1 cellular context compared by ENCODE assay signal in genomic region chr6:99867026-99867425, GRCh38.
TF ChIP-seq lines count a peak whose summit lies in the region.

No MANE protein-coding gene starts in this region.

TF ChIP-seq in H1, 55 proteins besides CTCF, POLR2A, EP300 and RAD21 (continued from another document):
- TF ChIP-seq, protein P1, sequence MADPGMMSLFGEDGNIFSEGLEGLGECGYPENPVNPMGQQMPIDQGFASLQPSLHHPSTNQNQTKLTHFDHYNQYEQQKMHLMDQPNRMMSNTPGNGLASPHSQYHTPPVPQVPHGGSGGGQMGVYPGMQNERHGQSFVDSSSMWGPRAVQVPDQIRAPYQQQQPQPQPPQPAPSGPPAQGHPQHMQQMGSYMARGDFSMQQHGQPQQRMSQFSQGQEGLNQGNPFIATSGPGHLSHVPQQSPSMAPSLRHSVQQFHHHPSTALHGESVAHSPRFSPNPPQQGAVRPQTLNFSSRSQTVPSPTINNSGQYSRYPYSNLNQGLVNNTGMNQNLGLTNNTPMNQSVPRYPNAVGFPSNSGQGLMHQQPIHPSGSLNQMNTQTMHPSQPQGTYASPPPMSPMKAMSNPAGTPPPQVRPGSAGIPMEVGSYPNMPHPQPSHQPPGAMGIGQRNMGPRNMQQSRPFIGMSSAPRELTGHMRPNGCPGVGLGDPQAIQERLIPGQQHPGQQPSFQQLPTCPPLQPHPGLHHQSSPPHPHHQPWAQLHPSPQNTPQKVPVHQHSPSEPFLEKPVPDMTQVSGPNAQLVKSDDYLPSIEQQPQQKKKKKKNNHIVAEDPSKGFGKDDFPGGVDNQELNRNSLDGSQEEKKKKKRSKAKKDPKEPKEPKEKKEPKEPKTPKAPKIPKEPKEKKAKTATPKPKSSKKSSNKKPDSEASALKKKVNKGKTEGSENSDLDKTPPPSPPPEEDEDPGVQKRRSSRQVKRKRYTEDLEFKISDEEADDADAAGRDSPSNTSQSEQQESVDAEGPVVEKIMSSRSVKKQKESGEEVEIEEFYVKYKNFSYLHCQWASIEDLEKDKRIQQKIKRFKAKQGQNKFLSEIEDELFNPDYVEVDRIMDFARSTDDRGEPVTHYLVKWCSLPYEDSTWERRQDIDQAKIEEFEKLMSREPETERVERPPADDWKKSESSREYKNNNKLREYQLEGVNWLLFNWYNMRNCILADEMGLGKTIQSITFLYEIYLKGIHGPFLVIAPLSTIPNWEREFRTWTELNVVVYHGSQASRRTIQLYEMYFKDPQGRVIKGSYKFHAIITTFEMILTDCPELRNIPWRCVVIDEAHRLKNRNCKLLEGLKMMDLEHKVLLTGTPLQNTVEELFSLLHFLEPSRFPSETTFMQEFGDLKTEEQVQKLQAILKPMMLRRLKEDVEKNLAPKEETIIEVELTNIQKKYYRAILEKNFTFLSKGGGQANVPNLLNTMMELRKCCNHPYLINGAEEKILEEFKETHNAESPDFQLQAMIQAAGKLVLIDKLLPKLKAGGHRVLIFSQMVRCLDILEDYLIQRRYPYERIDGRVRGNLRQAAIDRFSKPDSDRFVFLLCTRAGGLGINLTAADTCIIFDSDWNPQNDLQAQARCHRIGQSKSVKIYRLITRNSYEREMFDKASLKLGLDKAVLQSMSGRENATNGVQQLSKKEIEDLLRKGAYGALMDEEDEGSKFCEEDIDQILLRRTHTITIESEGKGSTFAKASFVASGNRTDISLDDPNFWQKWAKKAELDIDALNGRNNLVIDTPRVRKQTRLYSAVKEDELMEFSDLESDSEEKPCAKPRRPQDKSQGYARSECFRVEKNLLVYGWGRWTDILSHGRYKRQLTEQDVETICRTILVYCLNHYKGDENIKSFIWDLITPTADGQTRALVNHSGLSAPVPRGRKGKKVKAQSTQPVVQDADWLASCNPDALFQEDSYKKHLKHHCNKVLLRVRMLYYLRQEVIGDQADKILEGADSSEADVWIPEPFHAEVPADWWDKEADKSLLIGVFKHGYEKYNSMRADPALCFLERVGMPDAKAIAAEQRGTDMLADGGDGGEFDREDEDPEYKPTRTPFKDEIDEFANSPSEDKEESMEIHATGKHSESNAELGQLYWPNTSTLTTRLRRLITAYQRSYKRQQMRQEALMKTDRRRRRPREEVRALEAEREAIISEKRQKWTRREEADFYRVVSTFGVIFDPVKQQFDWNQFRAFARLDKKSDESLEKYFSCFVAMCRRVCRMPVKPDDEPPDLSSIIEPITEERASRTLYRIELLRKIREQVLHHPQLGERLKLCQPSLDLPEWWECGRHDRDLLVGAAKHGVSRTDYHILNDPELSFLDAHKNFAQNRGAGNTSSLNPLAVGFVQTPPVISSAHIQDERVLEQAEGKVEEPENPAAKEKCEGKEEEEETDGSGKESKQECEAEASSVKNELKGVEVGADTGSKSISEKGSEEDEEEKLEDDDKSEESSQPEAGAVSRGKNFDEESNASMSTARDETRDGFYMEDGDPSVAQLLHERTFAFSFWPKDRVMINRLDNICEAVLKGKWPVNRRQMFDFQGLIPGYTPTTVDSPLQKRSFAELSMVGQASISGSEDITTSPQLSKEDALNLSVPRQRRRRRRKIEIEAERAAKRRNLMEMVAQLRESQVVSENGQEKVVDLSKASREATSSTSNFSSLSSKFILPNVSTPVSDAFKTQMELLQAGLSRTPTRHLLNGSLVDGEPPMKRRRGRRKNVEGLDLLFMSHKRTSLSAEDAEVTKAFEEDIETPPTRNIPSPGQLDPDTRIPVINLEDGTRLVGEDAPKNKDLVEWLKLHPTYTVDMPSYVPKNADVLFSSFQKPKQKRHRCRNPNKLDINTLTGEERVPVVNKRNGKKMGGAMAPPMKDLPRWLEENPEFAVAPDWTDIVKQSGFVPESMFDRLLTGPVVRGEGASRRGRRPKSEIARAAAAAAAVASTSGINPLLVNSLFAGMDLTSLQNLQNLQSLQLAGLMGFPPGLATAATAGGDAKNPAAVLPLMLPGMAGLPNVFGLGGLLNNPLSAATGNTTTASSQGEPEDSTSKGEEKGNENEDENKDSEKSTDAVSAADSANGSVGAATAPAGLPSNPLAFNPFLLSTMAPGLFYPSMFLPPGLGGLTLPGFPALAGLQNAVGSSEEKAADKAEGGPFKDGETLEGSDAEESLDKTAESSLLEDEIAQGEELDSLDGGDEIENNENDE (IDR thresholded peaks at IDR 0.05; ENCODE audit: insufficient replicate concordance, low read length): no peak
